9 cellular contexts compared by ENCODE assay signal in the genomic region with DNA sequence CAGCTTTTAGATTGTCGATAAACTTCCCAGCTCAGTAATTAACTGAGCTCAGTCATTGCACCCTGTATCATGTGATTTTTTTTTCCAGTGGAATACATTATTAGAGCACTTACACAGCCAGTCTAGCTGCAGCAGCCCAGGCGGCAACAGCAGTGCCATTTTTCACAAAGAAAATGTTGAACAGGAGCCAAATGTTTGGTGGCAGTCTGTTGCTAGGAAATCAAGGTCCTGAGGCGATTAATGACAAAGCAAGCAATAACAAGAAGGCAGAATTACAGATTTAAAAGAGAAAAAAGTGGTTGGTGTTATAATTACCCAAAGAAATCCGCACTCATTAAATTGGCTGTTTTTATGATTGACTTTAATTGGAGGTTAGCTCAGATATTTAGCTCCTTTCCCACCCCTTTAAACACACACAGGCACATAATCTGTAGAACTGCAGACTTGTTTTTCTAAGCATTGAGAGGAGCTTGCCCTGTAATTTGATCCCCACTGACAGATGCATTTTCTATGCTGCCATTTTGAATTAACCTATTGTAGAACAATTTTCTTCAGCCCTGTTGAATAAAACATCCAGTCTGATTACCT.
DNase-seq lines count a peak whose midpoint lies in the region; ATAC-seq, FAIRE-seq and TF ChIP-seq lines count a peak whose summit lies in the region.
"Had no signal": no experiment of that assay in that cellular context is flagged by ENCODE, and none has a peak within 500 bp of the region (broad histone marks: within the 10 kb centered on the region; RNA-seq: fewer than 3 reads in every experiment).

No MANE protein-coding gene starts in this region.

- POLR2A ChIA-PET in IMR-90 (lab: Charles Lee; ENCODE audit: unreplicated experiment): no interaction called here

- in situ Hi-C loops in IMR-90 (cut with MboI; ENCODE audit: low sequenced_read_pairs): no loop called here

- TF ChIP-seq CTCF in IMR-90 (conservative IDR thresholded peaks at IDR 0.05; ENCODE audit: low read depth, low read length): no peak
- TF ChIP-seq CTCF in retinal pigment epithelial cell (conservative IDR thresholded peaks at IDR 0.05; ENCODE audit: low read depth, low read length): no peak

- H3K56ac ChIP-seq in IMR-90 (ENCODE audit: extremely low read depth, insufficient read depth, low read length): no peak overlapping the region

- H4K5ac ChIP-seq in IMR-90 (ENCODE audit: low read depth, low read length): peak overlapping the region; percentile 43; the same call in 1 of the 2 replicates

- H3K27me3 ChIP-seq in IMR-90 (ENCODE audit: control insufficient read depth, insufficient read depth, low read length): no peaks in the 10 kb centered on the region

- CTCF ChIA-PET in IMR-90 (lab: Yijun Ruan, JAX): interaction anchor here (0.9 kb wide), 1 partner anchor 817 kb away, joined by 4 read pairs; the partner anchor contains the start of gene COMTD1

- no peak overlapping the region for H2AFZ ChIP-seq in IMR-90 (replicated peaks; ENCODE audit: low read length, poor library complexity)

- no peak for TF ChIP-seq POLR2A in IMR-90 (IDR thresholded peaks at IDR 0.05; ENCODE audit: low read depth, low read length)

- H4K8ac ChIP-seq in IMR-90 (ENCODE audit: low read depth in 2 of 2, low read length in 2 of 2): no peak overlapping the region

- no peak for DNase-seq in IMR-90
- peak; percentile 1 for DNase-seq in NCI-H526 treated with DMSO at 0.1 percent for 48 hours (lab: John Stamatoyannopoulos, UW)
- DNase-seq in frontal cortex (ENCODE audit: low spot score in 2 of 2): peak; percentile 5
- DNase-seq in retinal pigment epithelial cell (ENCODE audit: low read depth): peak; percentile 87
- DNase-seq in activated effector memory CD4-positive, alpha-beta T cell treated with Interleukin-2 at 50 U/mL for 16 hours: no peak
- DNase-seq in stimulated activated CD4-positive, alpha-beta T cell treated with anti-CD3 and anti-CD28 coated beads, Interleukin-2, amount 100 ng/mL, for 48 hours: no peak
- DNase-seq: activated CD8-positive, alpha-beta T cell treated with anti-CD3 and anti-CD28 coated beads, Interleukin-2, amount 10 ng/mL, durations not matched to agents 7 days and 5 days had no signal

- H2BK120ac ChIP-seq in IMR-90 (ENCODE audit: low read depth, low read length): no peak overlapping the region

- peaks cover 2 to 9% of the 10 kb centered on the region in 2 experiments; a peak in 2 of 4 replicates for H3K79me1 ChIP-seq in IMR-90 (ENCODE audit: low read depth in 1 of 2, low read length in 2 of 2)

- no CpG with 5 or more reads among the region's 4 CpGs for WGBS in IMR-90 (ENCODE audit: extremely low coverage in 2 of 2, insufficient read length in 1 of 2), 2 experiments

- H4K91ac ChIP-seq in IMR-90 (ENCODE audit: insufficient read depth, low read depth, low read length): no peak overlapping the region

- no peak overlapping the region for H2AK9ac ChIP-seq in IMR-90 (replicated peaks; ENCODE audit: low read depth, low read length, poor library complexity)

- ATAC-seq in IMR-90 (ENCODE audit: low read depth) (no peak), GM18909 (IDR thresholded peaks at IDR 0.05; ENCODE audit: poor library complexity, unreplicated experiment) (no peak), HG03139 (IDR thresholded peaks at IDR 0.05; ENCODE audit: unreplicated experiment) (no peak)
- ATAC-seq: activated CD8-positive, alpha-beta T cell treated with anti-CD3 and anti-CD28 coated beads, Interleukin-2, amount 10 ng/mL, durations not matched to agents 7 days and 5 days had no signal

- no peak overlapping the region for H3K4me2 ChIP-seq in IMR-90 (ENCODE audit: low read depth, low read length)

- no peaks in the 10 kb centered on the region for H4K20me1 ChIP-seq in IMR-90 (ENCODE audit: insufficient read depth, low read length)

- no peaks in the 10 kb centered on the region; the same call in 1 of the 2 replicates for H3K4me1 ChIP-seq in IMR-90 (ENCODE audit: control insufficient read depth, insufficient read depth, low read length)

- dilution Hi-C loops in IMR-90 (cut with HindIII; ENCODE audit: low sequenced_read_pairs, unreplicated experiment): no loop called here

- no peak overlapping the region for H2BK5ac ChIP-seq in IMR-90 (ENCODE audit: low read depth, low read length, poor library complexity, severe bottlenecking)

- H3K14ac ChIP-seq in IMR-90 (replicated peaks; ENCODE audit: low read depth, low read length): no peak overlapping the region

- TF ChIP-seq RAD21 in IMR-90 (IDR thresholded peaks at IDR 0.05; ENCODE audit: low read length): no peak

- H3K4me3 ChIP-seq in IMR-90 (ENCODE audit: insufficient read depth, low read depth, low read length) (no peak overlapping the region), retinal pigment epithelial cell (ENCODE audit: low read length) (peak overlapping the region; percentile 21)

- no peak overlapping the region for H2BK20ac ChIP-seq in IMR-90 (ENCODE audit: low read depth, low read length)

- intact Hi-C loops in IMR-90 (cut with micrococcal nuclease): no loop called here

- H2AK5ac ChIP-seq in IMR-90 (ENCODE audit: low read depth, low read length): no peak overlapping the region

- H3K27ac ChIP-seq in IMR-90 (ENCODE audit: insufficient read depth, low read length): no peak overlapping the region

- H3K9ac ChIP-seq in IMR-90 (ENCODE audit: low read depth, low read length): no peak overlapping the region

- H3K18ac ChIP-seq in IMR-90 (ENCODE audit: low read depth, low read length): no peak overlapping the region

- no peak overlapping the region for H3K23ac ChIP-seq in IMR-90 (ENCODE audit: low read depth, low read length)

- no peak overlapping the region for H2BK15ac ChIP-seq in IMR-90 (ENCODE audit: low read depth, low read length)

- H3K36me3 ChIP-seq in IMR-90 (ENCODE audit: control insufficient read depth, insufficient read depth, low read length): no peaks in the 10 kb centered on the region

- no peak overlapping the region for H3K4ac ChIP-seq in IMR-90 (ENCODE audit: low read depth, low read length)

- no peaks in the 10 kb centered on the region for H3K9me3 ChIP-seq in IMR-90 (ENCODE audit: control insufficient read depth, insufficient read depth, low read length)

- H3K9me1 ChIP-seq in IMR-90 (ENCODE audit: insufficient read depth, low read length): peaks cover 4% of the 10 kb centered on the region; the same call in 1 of the 2 replicates

- no TSS peak for BruUV-seq in IMR-90 (replicated peaks; lab: Mats Ljungman, UMichigan)

- no peak for FAIRE-seq in frontal cortex (lab: Jason Lieb, UNC)

TF ChIP-seq in IMR-90, 13 proteins besides CTCF, POLR2A, EP300 and RAD21:
- TF ChIP-seq FOS (IDR thresholded peaks at IDR 0.05; ENCODE audit: low read depth, low read length): no peak
- TF ChIP-seq MAFK (IDR thresholded peaks at IDR 0.05; ENCODE audit: low read depth, low read length): no peak
- TF ChIP-seq BHLHE40 (IDR thresholded peaks at IDR 0.05; ENCODE audit: low read depth, low read length): no peak
- TF ChIP-seq, protein P1, sequence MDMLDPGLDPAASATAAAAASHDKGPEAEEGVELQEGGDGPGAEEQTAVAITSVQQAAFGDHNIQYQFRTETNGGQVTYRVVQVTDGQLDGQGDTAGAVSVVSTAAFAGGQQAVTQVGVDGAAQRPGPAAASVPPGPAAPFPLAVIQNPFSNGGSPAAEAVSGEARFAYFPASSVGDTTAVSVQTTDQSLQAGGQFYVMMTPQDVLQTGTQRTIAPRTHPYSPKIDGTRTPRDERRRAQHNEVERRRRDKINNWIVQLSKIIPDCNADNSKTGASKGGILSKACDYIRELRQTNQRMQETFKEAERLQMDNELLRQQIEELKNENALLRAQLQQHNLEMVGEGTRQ (IDR thresholded peaks at IDR 0.05; ENCODE audit: low read depth, low read length): no peak
- TF ChIP-seq RFX5 (IDR thresholded peaks at IDR 0.05; ENCODE audit: low read depth, low read length): no peak
- no peak for TF ChIP-seq CHD1 (IDR thresholded peaks at IDR 0.05; ENCODE audit: low read depth, low read length)
- no peak for TF ChIP-seq NFE2L2 (IDR thresholded peaks at IDR 0.05; ENCODE audit: low read depth, low read length)
- TF ChIP-seq RCOR1 (IDR thresholded peaks at IDR 0.05; ENCODE audit: insufficient replicate concordance, low read length): no peak
- TF ChIP-seq CEBPB (IDR thresholded peaks at IDR 0.05; ENCODE audit: low read depth, low read length): no peak
- TF ChIP-seq MXI1 (IDR thresholded peaks at IDR 0.05; ENCODE audit: borderline replicate concordance, low read depth, low read length): no peak
- no peak for TF ChIP-seq MAZ (IDR thresholded peaks at IDR 0.05; ENCODE audit: borderline replicate concordance, low read depth, low read length)
- no peak for TF ChIP-seq SMC3 (IDR thresholded peaks at IDR 0.05; ENCODE audit: low read depth, low read length)
- TF ChIP-seq, protein P2, sequence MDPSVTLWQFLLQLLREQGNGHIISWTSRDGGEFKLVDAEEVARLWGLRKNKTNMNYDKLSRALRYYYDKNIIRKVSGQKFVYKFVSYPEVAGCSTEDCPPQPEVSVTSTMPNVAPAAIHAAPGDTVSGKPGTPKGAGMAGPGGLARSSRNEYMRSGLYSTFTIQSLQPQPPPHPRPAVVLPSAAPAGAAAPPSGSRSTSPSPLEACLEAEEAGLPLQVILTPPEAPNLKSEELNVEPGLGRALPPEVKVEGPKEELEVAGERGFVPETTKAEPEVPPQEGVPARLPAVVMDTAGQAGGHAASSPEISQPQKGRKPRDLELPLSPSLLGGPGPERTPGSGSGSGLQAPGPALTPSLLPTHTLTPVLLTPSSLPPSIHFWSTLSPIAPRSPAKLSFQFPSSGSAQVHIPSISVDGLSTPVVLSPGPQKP (IDR thresholded peaks at IDR 0.05; ENCODE audit: borderline replicate concordance, low read depth, low read length): no peak

Comparison
In these comparisons a context has a peak if more than half of its experiments do, and no peak if none do; other contexts are left out.
1. DNase-seq: peak in NCI-H526 treated with DMSO at 0.1 percent for 48 hours (single experiment), frontal cortex (2 of 2) and retinal pigment epithelial cell (single experiment); none in IMR-90 (single experiment), activated effector memory CD4-positive, alpha-beta T cell treated with Interleukin-2 at 50 U/mL for 16 hours (single experiment) and stimulated activated CD4-positive, alpha-beta T cell treated with anti-CD3 and anti-CD28 coated beads, Interleukin-2, amount 100 ng/mL, for 48 hours (0 of 2).